ENCODE assay signal across 8 cellular contexts in genomic region chr3:105366302-105367062, GRCh38. TPM values are rescaled to one million over a fixed set of nuclear protein-coding genes. Genes with fewer than 3 reads are reported as not detected.
DNase-seq lines count a peak whose midpoint lies in the region; FAIRE-seq lines count a peak whose summit lies in the region.

Gene ALCAM (plus strand): TSS chr3:105366909.

- H3K27me3 ChIP-seq in MG63 = no peaks in the 10 kb centered on the region
- no peaks in the 10 kb centered on the region; the same call in 1 of the 2 replicates for H3K27me3 ChIP-seq in SJCRH30
- no peaks in the 10 kb centered on the region for H3K27me3 ChIP-seq in neuronal stem cell (ENCODE audit: control insufficient read depth in 3 of 3, insufficient read depth in 3 of 3, low read depth in 1 of 3, low read length in 3 of 3)

- H3K27ac ChIP-seq in SJCRH30 (no peak within 1 kb of the TSS), neuronal stem cell (replicated peaks; ENCODE audit: low read length) (peak within 1 kb of the TSS; percentile 9), substantia nigra (ENCODE audit: low read depth, low read length, poor library complexity, severe bottlenecking) (peak within 1 kb of the TSS; percentile 96)

- no peaks in the 10 kb centered on the region for H3K4me1 ChIP-seq in SJCRH30
- peaks cover 0 to 4% of the 10 kb centered on the region in 2 donors for H3K4me1 ChIP-seq in neuronal stem cell (ENCODE audit: control insufficient read depth in 2 of 2, insufficient read depth in 1 of 2, low read depth in 1 of 2, low read length in 2 of 2)

- H3K4me3 ChIP-seq in MG63 (peak within 1 kb of the TSS; percentile 67), SJCRH30 (peak within 1 kb of the TSS; percentile 40), neuronal stem cell (ENCODE audit: low read length in 2 of 2) (peak within 1 kb of the TSS; percentile 65 to 86)

- FAIRE-seq in frontal cortex (lab: Jason Lieb, UNC) = peak; percentile 23

- H3K4me2 ChIP-seq in neuronal stem cell (ENCODE audit: insufficient read depth, low read length, poor library complexity, severe bottlenecking) = peak within 1 kb of the TSS; percentile 99

- H2BK5ac ChIP-seq in neuronal stem cell (ENCODE audit: low read length) = peak within 1 kb of the TSS; percentile 25

- peak within 1 kb of the TSS; percentile 91 for H3K9ac ChIP-seq in neuronal stem cell (ENCODE audit: low read depth, low read length, poor library complexity)

- peak within 1 kb of the TSS; percentile 58 for H3K23ac ChIP-seq in neuronal stem cell (ENCODE audit: low read depth, low read length, poor library complexity)

- no peaks in the 10 kb centered on the region for H3K9me3 ChIP-seq in MG63
- no peaks in the 10 kb centered on the region for H3K9me3 ChIP-seq in SJCRH30 (replicated peaks)
- H3K9me3 ChIP-seq in neuronal stem cell (replicated peaks in 1 of 2; ENCODE audit: control insufficient read depth in 2 of 2, insufficient read depth in 1 of 2, low read depth in 1 of 2, low read length in 2 of 2) = no peaks in the 10 kb centered on the region

- no CpG with 5 or more reads among the region's 48 CpGs for WGBS in neuronal stem cell (ENCODE audit: extremely low coverage in 2 of 2, insufficient read length in 2 of 2, insufficient replicate concordance in 1 of 2), 2 donors

- peak within 1 kb of the TSS; percentile 47 for H2AK5ac ChIP-seq in neuronal stem cell (ENCODE audit: low read depth, low read length)

- H2AFZ ChIP-seq in neuronal stem cell (ENCODE audit: low read length) = peak within 1 kb of the TSS; percentile 90

- no peak within 1 kb of the TSS for H4K91ac ChIP-seq in neuronal stem cell (ENCODE audit: low read depth, low read length, poor library complexity)

- H2BK15ac ChIP-seq in neuronal stem cell (ENCODE audit: low read length) = no peak within 1 kb of the TSS

- H3K79me1 ChIP-seq in neuronal stem cell (ENCODE audit: low read depth, low read length) = no peaks in the 10 kb centered on the region

- peak within 1 kb of the TSS; percentile 94 for H3K18ac ChIP-seq in neuronal stem cell (ENCODE audit: low read length)

- DNase-seq in GM04504 (ENCODE audit: low read depth) (peak; percentile 98), HCEC 1CT (peak; percentile 100), MG63 (peak; percentile 99), SJCRH30 (peak; percentile 44 to 59), frontal cortex (ENCODE audit: low spot score in 2 of 2) (peak; percentile 76), neuronal stem cell (ENCODE audit: low spot score) (peak; percentile 94), substantia nigra (lab: John Stamatoyannopoulos, UW) (peak; percentile 84 to 99 (median 96))
- peak; percentile 81 for DNase-seq in activated naive CD4-positive, alpha-beta T cell treated with Interleukin-2 at 50 U/mL for 16 hours

- no peak within 1 kb of the TSS for H3K14ac ChIP-seq in neuronal stem cell (ENCODE audit: low read length)

- H2BK120ac ChIP-seq in neuronal stem cell (ENCODE audit: low read depth, low read length) = no peak within 1 kb of the TSS

- H4K8ac ChIP-seq in neuronal stem cell (ENCODE audit: low read depth, low read length) = no peak within 1 kb of the TSS

- H3K36me3 ChIP-seq in MG63 = no peaks in the 10 kb centered on the region
- H3K36me3 ChIP-seq in SJCRH30 = no peaks in the 10 kb centered on the region
- no peaks in the 10 kb centered on the region for H3K36me3 ChIP-seq in neuronal stem cell (replicated peaks in 1 of 2; ENCODE audit: control insufficient read depth in 2 of 2, insufficient read depth in 2 of 2, low read length in 2 of 2)

- H3K4ac ChIP-seq in neuronal stem cell (ENCODE audit: low read length) = no peak within 1 kb of the TSS

- H2BK12ac ChIP-seq in neuronal stem cell (ENCODE audit: low read length) = peak within 1 kb of the TSS; percentile 82

RNA-seq across cellular contexts. Expression of gene ALCAM, which starts in this region (rescaled TPM):
- 36.9 and 44.5 TPM in 2 replicates for total RNA-seq in MG63 (2014; rRNA removed; shearing (Covaris generic); ENCODE audit: low replicate concordance)
- total RNA-seq in SJCRH30 (2014; rRNA removed; shearing (Covaris generic)) = 0.46 and 0.85 TPM in 2 replicates
- total RNA-seq in frontal cortex = 150 TPM
- polyA plus RNA-seq in neuronal stem cell (2013, experiment 1 of 2) = 20.9 TPM
- 20.1 TPM for polyA plus RNA-seq in neuronal stem cell (2013, experiment 2 of 2)

Comparison
In these comparisons a context has a peak if more than half of its experiments do, and no peak if none do; other contexts are left out.
1. RNA of gene ALCAM (total RNA-seq): 150 TPM in frontal cortex (single experiment) and 36.9 to 44.5 TPM in MG63; 0.46 to 0.85 TPM in SJCRH30; every median in the first group is over 10 times any median in the second.
2. Peak in DNase-seq and H3K4me3 ChIP-seq in SJCRH30; RNA of the gene not detected or under 1 TPM.
3. Peak in every context shown above with its lines, with median percentiles within 50 percentile points of each other: DNase-seq and H3K4me3 ChIP-seq.